In the genomic region with DNA sequence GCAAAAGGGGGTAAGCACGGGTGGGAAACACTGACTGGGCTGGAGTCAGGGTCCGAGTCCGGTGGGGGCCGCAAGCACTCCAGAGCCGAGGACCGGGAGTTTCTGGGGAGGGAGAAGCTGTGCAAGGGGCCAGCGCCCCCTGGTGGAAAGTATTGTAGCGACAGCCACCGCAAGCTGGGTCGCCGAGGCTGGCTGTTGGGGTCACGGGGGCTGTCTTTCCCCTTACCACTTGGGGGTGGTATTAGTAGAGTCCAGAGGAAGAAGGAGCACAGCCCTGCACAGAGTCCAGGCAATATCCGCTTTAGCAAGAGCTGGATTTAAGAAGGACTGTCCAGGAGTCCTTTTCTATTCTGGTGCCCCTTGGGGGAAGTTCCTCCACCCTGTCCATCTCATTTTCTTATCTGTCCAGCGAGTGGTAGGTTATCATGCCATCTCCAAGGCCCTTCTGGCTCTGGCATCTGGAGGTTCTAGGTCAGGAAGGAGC, we compare ENCODE assay signal across 8 cellular contexts. TPM values are rescaled to one million over a fixed set of nuclear protein-coding genes. Genes with fewer than 3 reads are reported as not detected.
A peak's percentile ranks its signal among the peaks of the same experiment; 100 is the strongest.
DNase-seq lines count a peak whose midpoint lies in the region; ATAC-seq and TF ChIP-seq lines count a peak whose summit lies in the region.

No MANE protein-coding gene starts in this region.

- peak overlapping the region; percentile 73 for H3K4me3 Mint-ChIP-seq in neural progenitor cell

- H3K27me3 Mint-ChIP-seq in neural progenitor cell (ENCODE audit: insufficient read depth, low read depth): peaks cover 4% of the 10 kb centered on the region

- H3F3A ChIP-seq in neural progenitor cell (ENCODE audit: low read depth): peaks cover 5% of the 10 kb centered on the region

- H3K79me2 ChIP-seq in fibroblast of lung (ENCODE audit: control insufficient read depth, insufficient read depth, low read length): no peaks in the 10 kb centered on the region
- H3K79me2 ChIP-seq in neural progenitor cell (ENCODE audit: low read depth): no peaks in the 10 kb centered on the region

- H3K4me1 Mint-ChIP-seq in neural progenitor cell: peaks cover 24% of the 10 kb centered on the region

- H2AFZ ChIP-seq in fibroblast of lung (ENCODE audit: low read length) (no peak overlapping the region), neural progenitor cell (replicated peaks) (peak overlapping the region; percentile 81)

- H3K4me2 ChIP-seq in fibroblast of lung (ENCODE audit: extremely low read depth, insufficient read depth, low read length) (peak overlapping the region; percentile 52), neural progenitor cell (peak overlapping the region; percentile 49)

- TF ChIP-seq CTCF in fibroblast of lung (conservative IDR thresholded peaks at IDR 0.05 in 1 of 2, IDR thresholded peaks at IDR 0.05 in 1 of 2; ENCODE audit: low read depth in 1 of 2, low read length in 2 of 2) (peak; percentile 86 to 88), neural progenitor cell (IDR thresholded peaks at IDR 0.05) (peak; percentile 98)

- H3K9me3 ChIP-seq in HUES6 (ENCODE audit: control insufficient read depth, insufficient read depth, low read depth, low read length) (no peaks in the 10 kb centered on the region), fibroblast of lung (ENCODE audit: control insufficient read depth, insufficient read depth, low read depth, low read length) (no peaks in the 10 kb centered on the region), neural progenitor cell (ENCODE audit: low read depth) (no peaks in the 10 kb centered on the region)

- H3K27me3 ChIP-seq in HUES6 (ENCODE audit: control insufficient read depth, insufficient read depth, low read length) (no peaks in the 10 kb centered on the region), fibroblast of lung (ENCODE audit: control insufficient read depth, insufficient read depth, low read length) (peaks cover 8% of the 10 kb centered on the region), neural progenitor cell (no peaks in the 10 kb centered on the region)

- no peaks in the 10 kb centered on the region for H3K36me3 Mint-ChIP-seq in neural progenitor cell

- no peaks in the 10 kb centered on the region for H3K9me3 Mint-ChIP-seq in neural progenitor cell

- H3K9ac ChIP-seq in HUES6 (ENCODE audit: low read length) (peak overlapping the region; percentile 70), fibroblast of lung (ENCODE audit: insufficient read depth, low read length) (no peak overlapping the region), neural progenitor cell (no peak overlapping the region)

- H4K20me1 ChIP-seq in fibroblast of lung (ENCODE audit: control insufficient read depth, extremely low read depth, insufficient read depth, low read length): no peaks in the 10 kb centered on the region
- no peaks in the 10 kb centered on the region for H4K20me1 ChIP-seq in neural progenitor cell (ENCODE audit: low read depth)

- H3K36me3 ChIP-seq in HUES6 (ENCODE audit: control insufficient read depth, insufficient read depth, low read length) (no peaks in the 10 kb centered on the region), fibroblast of lung (ENCODE audit: control insufficient read depth, insufficient read depth, low read length) (no peaks in the 10 kb centered on the region), neural progenitor cell (no peaks in the 10 kb centered on the region)

- ATAC-seq in HG03571 (IDR thresholded peaks at IDR 0.05; ENCODE audit: unreplicated experiment): no peak

- DNase-seq in DMS53 (lab: John Stamatoyannopoulos, UW) (peak; percentile 79), RKO (ENCODE audit: low spot score) (peak; percentile 75), fibroblast of lung (ENCODE audit: low read depth in 2 of 2) (peak; percentile 50 to 56), neural progenitor cell (ENCODE audit: low spot score) (peak; percentile 91), superior temporal gyrus (ENCODE audit: extremely low spot score) (peak; percentile 73)
- peak; percentile 84 to 88 for DNase-seq in activated T-cell treated with anti-CD3 and anti-CD28 coated beads, Interleukin-2, amount 50 U/mL, for 48 hours

- H3K27ac ChIP-seq in HUES6 (ENCODE audit: low read depth, low read length) (peak overlapping the region; percentile 39; the same call in 1 of the 2 replicates), fibroblast of lung (ENCODE audit: insufficient read depth, low read length) (no peak overlapping the region), neural progenitor cell (no peak overlapping the region)

- peak overlapping the region; percentile 37; the same call in 1 of the 2 replicates for H3K4me3 ChIP-seq in HUES6 (ENCODE audit: low read depth, low read length)
- H3K4me3 ChIP-seq in fibroblast of lung (replicated peaks in 1 of 4; ENCODE audit: control extremely low read depth in 1 of 4, insufficient read depth in 1 of 4, low read depth in 3 of 4, low read length in 4 of 4): peak overlapping the region in 1 of 4 experiments; percentile 19
- H3K4me3 ChIP-seq in neural progenitor cell: no peak overlapping the region

- peaks cover 43% of the 10 kb centered on the region for H3K4me1 ChIP-seq in HUES6 (ENCODE audit: control insufficient read depth, insufficient read depth, low read length)
- no peaks in the 10 kb centered on the region for H3K4me1 ChIP-seq in fibroblast of lung (ENCODE audit: control insufficient read depth, extremely low read depth, insufficient read depth, low read length)
- peaks cover 31% of the 10 kb centered on the region for H3K4me1 ChIP-seq in neural progenitor cell

- no peak overlapping the region for H3K27ac Mint-ChIP-seq in neural progenitor cell

RNA-seq across cellular contexts. Expression of a gene that starts 17.9 kb away (rescaled TPM):
- total RNA-seq in fibroblast of lung (11.3 and 11.4 TPM in 2 replicates), neural progenitor cell (ENCODE audit: low replicate concordance) (13.7 and 19.5 TPM in 2 replicates)
- 8.9 and 9.9 TPM in 2 replicates for polyA plus RNA-seq in fibroblast of lung
- polyA plus RNA-seq in fibroblast of lung (2012): 7.7 and 9.9 TPM in 2 replicates
- polyA minus RNA-seq in fibroblast of lung (ENCODE audit: low replicate concordance): 10.7 and 12.7 TPM in 2 replicates

RNA-seq across cellular contexts. Expression of a gene that starts 56.5 kb away (rescaled TPM):
- not detected in 2 replicates for total RNA-seq in fibroblast of lung
- not detected in 2 replicates for polyA plus RNA-seq in fibroblast of lung
- not detected in 2 replicates for polyA plus RNA-seq in fibroblast of lung (2012)
- polyA minus RNA-seq in fibroblast of lung (ENCODE audit: low replicate concordance): not detected in 2 replicates
- 0.25 TPM in 1 of 2 replicates, not detected in the other for total RNA-seq in neural progenitor cell (ENCODE audit: low replicate concordance)
